Comparison of ENCODE assay signal across 12 cellular contexts in genomic region chr7:22147113-22147512, GRCh38.
DNase-seq lines count a peak whose midpoint lies in the region; ATAC-seq, FAIRE-seq and TF ChIP-seq lines count a peak whose summit lies in the region.
"Had no signal": no experiment of that assay in that cellular context is flagged by ENCODE, and none has a peak within 500 bp of the region (broad histone marks: within the 10 kb centered on the region; RNA-seq: fewer than 3 reads in every experiment).

No MANE protein-coding gene starts in this region.

- peaks cover 5% of the 10 kb centered on the region for H3K4me1 ChIP-seq in ACC112 (ENCODE audit: control insufficient read depth, insufficient read depth, low read length, unreplicated experiment)
- H3K4me1 ChIP-seq in muscle layer of colon (ENCODE audit: insufficient read depth, low read length) = no peaks in the 10 kb centered on the region

- DNase-seq in amniotic epithelial cell (ENCODE audit: low read depth) (peak; percentile 11), cortex of kidney (lab: John Stamatoyannopoulos, UW) (no peak), NCI-H1930 (lab: John Stamatoyannopoulos, UW) (no peak), GM12892 (ENCODE audit: insufficient read length) (no peak)
- DNase-seq: activated T-cell treated with anti-CD3 and anti-CD28 coated beads for 4 hours, left ventricle myocardium superior had no signal

- ATAC-seq in GM18505 (IDR thresholded peaks at IDR 0.05; ENCODE audit: unreplicated experiment) (peak; percentile 64), HG02840 (IDR thresholded peaks at IDR 0.05; ENCODE audit: low FRiP score, unreplicated experiment) (no peak)
- ATAC-seq: left ventricle myocardium superior had no signal

- H3K4me3 ChIP-seq in ACC112 (ENCODE audit: low read depth, low read length) (peak overlapping the region; percentile 72), muscle layer of colon (ENCODE audit: low read depth in 1 of 2, low read length in 2 of 2) (peak overlapping the region; percentile 2 to 40)

- no peak overlapping the region for H3K9ac ChIP-seq in muscle layer of colon (ENCODE audit: low read length)

- TF ChIP-seq POLR2A in GM18505 (IDR thresholded peaks at IDR 0.05; ENCODE audit: borderline replicate concordance, extremely low read depth, insufficient read depth, insufficient read length) (no peak), GM12892 (IDR thresholded peaks at IDR 0.05; ENCODE audit: low read depth, low read length) (no peak)

- no peaks in the 10 kb centered on the region for H3K79me2 ChIP-seq in ACC112 (ENCODE audit: control insufficient read depth, insufficient read depth, low read length, unreplicated experiment)

- H3K27me3 ChIP-seq in ACC112 (ENCODE audit: insufficient read depth, low read length) (no peaks in the 10 kb centered on the region), muscle layer of colon (ENCODE audit: control insufficient read depth in 1 of 2, insufficient read depth in 2 of 2, low read length in 2 of 2) (no peaks in the 10 kb centered on the region)

- H3K27ac ChIP-seq in ACC112 (ENCODE audit: low read depth, low read length) = no peak overlapping the region
- no peak overlapping the region for H3K27ac ChIP-seq in muscle layer of colon (ENCODE audit: low read depth, low read length)

- no peak for FAIRE-seq in GM12892 (lab: Jason Lieb, UNC)
- FAIRE-seq: endothelial cell of umbilical vein, HTR-8/SVneo had no signal

- no peaks in the 10 kb centered on the region for H3K9me3 ChIP-seq in muscle layer of colon (ENCODE audit: low read length)

- no peaks in the 10 kb centered on the region for H3K36me3 ChIP-seq in ACC112 (ENCODE audit: insufficient read depth, low read length)
- H3K36me3 ChIP-seq in muscle layer of colon (ENCODE audit: insufficient read depth, low read length) = no peaks in the 10 kb centered on the region

- H2AFZ ChIP-seq in ACC112 (ENCODE audit: low read length, unreplicated experiment) = peak overlapping the region; percentile 96
